Comparison of ENCODE assay signal across 1 cellular context in the genomic region with DNA sequence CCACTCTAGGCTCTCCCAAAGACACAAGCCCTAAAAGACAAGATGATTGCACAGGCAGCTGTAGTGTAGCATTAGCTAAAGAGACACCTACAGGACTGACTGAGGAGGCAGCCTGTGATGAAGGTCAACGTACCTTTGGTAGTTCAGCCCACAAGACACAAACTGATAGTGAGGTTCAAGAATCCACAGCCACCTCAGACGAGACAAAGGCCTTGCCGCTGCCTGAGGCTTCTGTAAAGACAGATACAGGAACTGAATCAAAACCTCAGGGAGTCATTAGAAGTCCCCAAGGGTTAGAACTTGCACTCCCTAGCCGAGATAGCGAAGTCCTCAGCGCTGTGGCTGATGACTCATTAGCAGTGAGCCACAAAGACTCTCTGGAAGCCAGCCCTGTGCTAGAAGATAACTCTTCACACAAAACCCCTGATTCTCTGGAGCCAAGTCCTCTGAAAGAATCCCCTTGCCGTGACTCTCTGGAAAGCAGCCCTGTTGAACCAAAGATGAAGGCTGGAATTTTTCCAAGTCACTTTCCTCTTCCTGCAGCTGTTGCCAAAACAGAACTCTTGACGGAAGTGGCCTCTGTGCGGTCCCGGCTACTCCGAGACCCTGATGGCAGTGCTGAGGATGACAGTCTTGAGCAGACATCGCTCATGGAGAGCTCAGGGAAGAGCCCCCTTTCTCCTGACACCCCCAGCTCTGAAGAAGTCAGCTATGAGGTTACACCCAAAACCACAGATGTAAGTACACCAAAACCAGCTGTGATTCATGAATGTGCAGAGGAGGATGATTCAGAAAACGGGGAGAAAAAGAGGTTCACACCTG.
TF ChIP-seq lines count a peak whose summit lies in the region.

No MANE protein-coding gene starts in this region.

TF ChIP-seq in HCT116, 20 proteins besides CTCF, POLR2A, EP300 and RAD21 (continued from another document):
- TF ChIP-seq FOSL1 (IDR thresholded peaks at IDR 0.05; ENCODE audit: low read depth) (peak; percentile 91), EZH2 (IDR thresholded peaks at IDR 0.05) (no peak), POLR2AphosphoS5 (IDR thresholded peaks at IDR 0.05; ENCODE audit: low read depth, low read length) (peak; percentile 52), YY1 (IDR thresholded peaks at IDR 0.05; ENCODE audit: extremely low read depth, insufficient replicate concordance, low read depth, low read length) (no peak), SP1 (IDR thresholded peaks at IDR 0.05; ENCODE audit: low read depth) (peak; percentile 90), TCF7L2 (IDR thresholded peaks at IDR 0.05; ENCODE audit: borderline replicate concordance, extremely low read depth, insufficient read depth, insufficient read length) (peak; percentile 90), SRF (IDR thresholded peaks at IDR 0.05; ENCODE audit: low read depth) (no peak), JUND (IDR thresholded peaks at IDR 0.05) (peak; percentile 96), SIN3A (IDR thresholded peaks at IDR 0.05; ENCODE audit: low read depth) (peak; percentile 89), ZNF274 (IDR thresholded peaks at IDR 0.05; ENCODE audit: low read depth, low read length) (no peak), ZFX (IDR thresholded peaks at IDR 0.05) (no peak), ELF1 (IDR thresholded peaks at IDR 0.05; ENCODE audit: borderline replicate concordance, low read depth) (no peak)
- TF ChIP-seq, protein P1, sequence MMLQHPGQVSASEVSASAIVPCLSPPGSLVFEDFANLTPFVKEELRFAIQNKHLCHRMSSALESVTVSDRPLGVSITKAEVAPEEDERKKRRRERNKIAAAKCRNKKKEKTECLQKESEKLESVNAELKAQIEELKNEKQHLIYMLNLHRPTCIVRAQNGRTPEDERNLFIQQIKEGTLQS (IDR thresholded peaks at IDR 0.05): no peak; the same call in 1 of the 2 replicates
- TF ChIP-seq, protein P2, sequence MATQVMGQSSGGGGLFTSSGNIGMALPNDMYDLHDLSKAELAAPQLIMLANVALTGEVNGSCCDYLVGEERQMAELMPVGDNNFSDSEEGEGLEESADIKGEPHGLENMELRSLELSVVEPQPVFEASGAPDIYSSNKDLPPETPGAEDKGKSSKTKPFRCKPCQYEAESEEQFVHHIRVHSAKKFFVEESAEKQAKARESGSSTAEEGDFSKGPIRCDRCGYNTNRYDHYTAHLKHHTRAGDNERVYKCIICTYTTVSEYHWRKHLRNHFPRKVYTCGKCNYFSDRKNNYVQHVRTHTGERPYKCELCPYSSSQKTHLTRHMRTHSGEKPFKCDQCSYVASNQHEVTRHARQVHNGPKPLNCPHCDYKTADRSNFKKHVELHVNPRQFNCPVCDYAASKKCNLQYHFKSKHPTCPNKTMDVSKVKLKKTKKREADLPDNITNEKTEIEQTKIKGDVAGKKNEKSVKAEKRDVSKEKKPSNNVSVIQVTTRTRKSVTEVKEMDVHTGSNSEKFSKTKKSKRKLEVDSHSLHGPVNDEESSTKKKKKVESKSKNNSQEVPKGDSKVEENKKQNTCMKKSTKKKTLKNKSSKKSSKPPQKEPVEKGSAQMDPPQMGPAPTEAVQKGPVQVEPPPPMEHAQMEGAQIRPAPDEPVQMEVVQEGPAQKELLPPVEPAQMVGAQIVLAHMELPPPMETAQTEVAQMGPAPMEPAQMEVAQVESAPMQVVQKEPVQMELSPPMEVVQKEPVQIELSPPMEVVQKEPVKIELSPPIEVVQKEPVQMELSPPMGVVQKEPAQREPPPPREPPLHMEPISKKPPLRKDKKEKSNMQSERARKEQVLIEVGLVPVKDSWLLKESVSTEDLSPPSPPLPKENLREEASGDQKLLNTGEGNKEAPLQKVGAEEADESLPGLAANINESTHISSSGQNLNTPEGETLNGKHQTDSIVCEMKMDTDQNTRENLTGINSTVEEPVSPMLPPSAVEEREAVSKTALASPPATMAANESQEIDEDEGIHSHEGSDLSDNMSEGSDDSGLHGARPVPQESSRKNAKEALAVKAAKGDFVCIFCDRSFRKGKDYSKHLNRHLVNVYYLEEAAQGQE (IDR thresholded peaks at IDR 0.05; ENCODE audit: low read depth): no peak
- TF ChIP-seq, protein P3, sequence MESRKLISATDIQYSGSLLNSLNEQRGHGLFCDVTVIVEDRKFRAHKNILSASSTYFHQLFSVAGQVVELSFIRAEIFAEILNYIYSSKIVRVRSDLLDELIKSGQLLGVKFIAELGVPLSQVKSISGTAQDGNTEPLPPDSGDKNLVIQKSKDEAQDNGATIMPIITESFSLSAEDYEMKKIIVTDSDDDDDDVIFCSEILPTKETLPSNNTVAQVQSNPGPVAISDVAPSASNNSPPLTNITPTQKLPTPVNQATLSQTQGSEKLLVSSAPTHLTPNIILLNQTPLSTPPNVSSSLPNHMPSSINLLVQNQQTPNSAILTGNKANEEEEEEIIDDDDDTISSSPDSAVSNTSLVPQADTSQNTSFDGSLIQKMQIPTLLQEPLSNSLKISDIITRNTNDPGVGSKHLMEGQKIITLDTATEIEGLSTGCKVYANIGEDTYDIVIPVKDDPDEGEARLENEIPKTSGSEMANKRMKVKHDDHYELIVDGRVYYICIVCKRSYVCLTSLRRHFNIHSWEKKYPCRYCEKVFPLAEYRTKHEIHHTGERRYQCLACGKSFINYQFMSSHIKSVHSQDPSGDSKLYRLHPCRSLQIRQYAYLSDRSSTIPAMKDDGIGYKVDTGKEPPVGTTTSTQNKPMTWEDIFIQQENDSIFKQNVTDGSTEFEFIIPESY (IDR thresholded peaks at IDR 0.05; ENCODE audit: extremely low read depth, insufficient replicate concordance, low read length): peak; percentile 15
- TF ChIP-seq, protein P4, sequence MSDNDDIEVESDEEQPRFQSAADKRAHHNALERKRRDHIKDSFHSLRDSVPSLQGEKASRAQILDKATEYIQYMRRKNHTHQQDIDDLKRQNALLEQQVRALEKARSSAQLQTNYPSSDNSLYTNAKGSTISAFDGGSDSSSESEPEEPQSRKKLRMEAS (IDR thresholded peaks at IDR 0.05): peak; percentile 54
